9 cellular contexts compared by ENCODE assay signal in the genomic region with DNA sequence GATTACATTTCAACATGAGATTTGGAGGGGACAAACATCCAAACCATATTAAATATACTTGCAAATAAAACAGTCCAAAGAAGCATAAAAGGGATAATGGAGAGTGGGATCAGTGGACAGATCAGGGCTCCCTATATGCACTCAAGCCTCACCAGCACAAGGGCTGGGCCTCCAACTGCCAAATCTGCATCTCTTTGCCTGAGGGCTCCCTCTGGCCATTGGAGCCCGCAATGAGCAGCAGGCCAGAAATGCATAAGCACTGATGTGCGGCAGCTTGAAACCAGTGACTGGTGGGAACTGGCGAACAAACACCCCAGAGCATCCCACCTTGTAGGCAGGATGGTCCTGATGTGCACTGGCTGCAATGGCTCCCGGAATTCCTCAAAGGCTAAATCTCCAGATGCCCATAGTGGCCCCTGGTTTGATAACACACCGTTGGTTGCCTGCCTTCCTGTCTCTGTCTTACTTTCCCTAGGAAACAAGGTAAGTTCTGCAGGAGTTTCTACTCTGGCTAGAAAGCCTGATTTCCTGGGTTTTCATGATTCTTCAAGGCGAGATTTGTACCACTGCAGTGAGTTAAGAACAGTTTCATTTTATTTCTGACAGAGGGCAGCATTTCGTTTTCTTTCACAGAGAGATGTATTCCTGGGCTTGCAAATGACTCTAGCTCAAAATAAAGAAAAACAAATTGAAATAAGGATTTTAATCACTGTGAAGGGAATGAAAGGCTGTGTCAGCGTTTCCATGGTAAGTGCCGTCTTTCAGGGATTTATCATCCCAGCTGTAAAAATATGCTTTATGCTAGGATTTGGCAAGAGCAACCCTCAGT. TPM values are rescaled to one million over a fixed set of nuclear protein-coding genes. Genes with fewer than 3 reads are reported as not detected.
DNase-seq lines count a peak whose midpoint lies in the region; ATAC-seq and TF ChIP-seq lines count a peak whose summit lies in the region.
"Had no signal": no experiment of that assay in that cellular context is flagged by ENCODE, and none has a peak within 500 bp of the region (broad histone marks: within the 10 kb centered on the region; RNA-seq: fewer than 3 reads in every experiment).

No MANE protein-coding gene starts in this region.

- H2BK120ac ChIP-seq in mesenchymal stem cell (ENCODE audit: low read depth, low read length), result no peak overlapping the region

- no peak overlapping the region for H2BK5ac ChIP-seq in mesenchymal stem cell (ENCODE audit: low read depth, low read length, poor library complexity, severe bottlenecking)

- H2AFZ ChIP-seq in OCI-LY7 (ENCODE audit: low read length) (no peak overlapping the region), mesenchymal stem cell (ENCODE audit: low read depth, low read length) (no peak overlapping the region)

- H3K18ac ChIP-seq in mesenchymal stem cell (ENCODE audit: low read depth in 1 of 2, low read length in 2 of 2), result no peak overlapping the region

- no peak overlapping the region for H3K14ac ChIP-seq in mesenchymal stem cell (ENCODE audit: low read length in 2 of 2)

- H3K36me3 Mint-ChIP-seq in chondrocyte (ENCODE audit: low read depth), result peaks cover 4% of the 10 kb centered on the region

- no peak for ATAC-seq in HG02642 (IDR thresholded peaks at IDR 0.05; ENCODE audit: poor library complexity, unreplicated experiment)

- no peaks in the 10 kb centered on the region for H3K4me1 ChIP-seq in OCI-LY7 (ENCODE audit: insufficient read depth, low read length, poor library complexity, severe bottlenecking)
- H3K4me1 ChIP-seq in mesenchymal stem cell (ENCODE audit: control insufficient read depth, insufficient read depth, low read depth, low read length), result peaks cover 6% of the 10 kb centered on the region

- peaks cover 9% of the 10 kb centered on the region for H3K4me1 Mint-ChIP-seq in chondrocyte (ENCODE audit: low read depth)

- peaks cover 26 to 28% of the 10 kb centered on the region in 2 experiments for H3K27me3 ChIP-seq in mesenchymal stem cell (ENCODE audit: control insufficient read depth in 1 of 2, insufficient read depth in 1 of 2, low read length in 2 of 2)

- H3K36me3 ChIP-seq in OCI-LY7 (ENCODE audit: insufficient read depth, low read length), result no peaks in the 10 kb centered on the region
- no peaks in the 10 kb centered on the region for H3K36me3 ChIP-seq in mesenchymal stem cell (ENCODE audit: control insufficient read depth in 1 of 2, insufficient read depth in 2 of 2, low read depth in 1 of 2, low read length in 2 of 2)

- H3K4me3 Mint-ChIP-seq in chondrocyte (ENCODE audit: unreplicated experiment), result no peak overlapping the region
- H3K4me3 Mint-ChIP-seq: activated B cell treated with CpG ODN at 0.5 μM for 24 hours had no signal

- H3K79me1 ChIP-seq in mesenchymal stem cell (replicated peaks; ENCODE audit: low read length, poor library complexity, severe bottlenecking), result no peaks in the 10 kb centered on the region

- no peaks in the 10 kb centered on the region for H3K27me3 Mint-ChIP-seq in chondrocyte (ENCODE audit: low read depth)

- H3K4ac ChIP-seq in mesenchymal stem cell (ENCODE audit: low read depth in 1 of 2, low read length in 2 of 2), result no peak overlapping the region

- H4K8ac ChIP-seq in mesenchymal stem cell (ENCODE audit: low read length), result peak overlapping the region; percentile 21

- BruUV-seq in OCI-LY7 (replicated peaks; lab: Mats Ljungman, UMichigan), result no TSS peak

- no peak overlapping the region for H2AK5ac ChIP-seq in mesenchymal stem cell (ENCODE audit: low read length, severe bottlenecking)

- H3K9me3 ChIP-seq in OCI-LY7 (ENCODE audit: low read length), result no peaks in the 10 kb centered on the region
- no peaks in the 10 kb centered on the region for H3K9me3 ChIP-seq in mesenchymal stem cell (ENCODE audit: control insufficient read depth, low read length)

- no peak overlapping the region for H2BK12ac ChIP-seq in mesenchymal stem cell (ENCODE audit: low read length in 2 of 2)

- CTCF ChIA-PET in OCI-LY7 (lab: Charles Lee; ENCODE audit: unreplicated experiment), result no interaction called here

- DNase-seq in NCI-H1694 treated with DMSO at 0.1 percent for 48 hours (lab: John Stamatoyannopoulos, UW), result peak; percentile 16
- DNase-seq in NCI-H1694 (lab: John Stamatoyannopoulos, UW), result no peak
- peak; percentile 29 for DNase-seq in OCI-LY7 (ENCODE audit: low spot score)
- DNase-seq in chondrocyte (ENCODE audit: low spot score), result no peak
- peak; percentile 61 for DNase-seq in mesenchymal stem cell
- DNase-seq in HPDE6-E6E7 (ENCODE audit: extremely low spot score), result no peak
- no peak for DNase-seq in effector CD8-positive, alpha-beta T cell (lab: John Stamatoyannopoulos, UW)
- DNase-seq: activated B cell treated with CpG ODN at 0.5 μM for 24 hours had no signal

- H3K4me3 ChIP-seq in OCI-LY7 (ENCODE audit: low read depth, low read length, poor library complexity, severe bottlenecking) (no peak overlapping the region), mesenchymal stem cell (ENCODE audit: insufficient read depth in 1 of 2, low read depth in 1 of 2, low read length in 2 of 2) (no peak overlapping the region)

- H3K27ac ChIP-seq in OCI-LY7 (ENCODE audit: low read depth, low read length, poor library complexity, severe bottlenecking), result no peak overlapping the region
- H3K27ac ChIP-seq in mesenchymal stem cell (ENCODE audit: low read length, poor library complexity, severe bottlenecking), result no peak overlapping the region

- POLR2A ChIA-PET in OCI-LY7 (lab: Charles Lee), result no interaction called here

- no peak overlapping the region for H3K4me2 ChIP-seq in OCI-LY7 (ENCODE audit: low read length)
- H3K4me2 ChIP-seq in mesenchymal stem cell (ENCODE audit: low read length, poor library complexity, severe bottlenecking), result no peak overlapping the region

- no peaks in the 10 kb centered on the region for H4K20me1 ChIP-seq in OCI-LY7 (ENCODE audit: insufficient read depth, low read length)

- H3K9ac ChIP-seq in mesenchymal stem cell (ENCODE audit: low read length), result no peak overlapping the region

- peaks cover 13% of the 10 kb centered on the region for H3K9me3 Mint-ChIP-seq in chondrocyte (ENCODE audit: low read depth)

- TF ChIP-seq CTCF in OCI-LY7 (conservative IDR thresholded peaks at IDR 0.05; ENCODE audit: low read length), result peak; percentile 67
- peak; percentile 89 for TF ChIP-seq CTCF in chondrocyte (IDR thresholded peaks at IDR 0.05)

- 59% methylated on average over 9 of the region's 9 CpGs for WGBS in mesenchymal stem cell

- H3K23ac ChIP-seq in mesenchymal stem cell (ENCODE audit: low read length in 2 of 2), result no peak overlapping the region

- peak overlapping the region; percentile 7 for H3K27ac Mint-ChIP-seq in chondrocyte (ENCODE audit: unreplicated experiment)
- H3K27ac Mint-ChIP-seq: activated B cell treated with CpG ODN at 0.5 μM for 24 hours had no signal

- H3K9me2 ChIP-seq in OCI-LY7 (ENCODE audit: insufficient read depth, low read length), result no peaks in the 10 kb centered on the region

- H3K79me2 ChIP-seq in OCI-LY7 (ENCODE audit: insufficient read depth, low read depth, low read length), result no peaks in the 10 kb centered on the region

- no peak overlapping the region for H2BK15ac ChIP-seq in mesenchymal stem cell (ENCODE audit: low read depth, poor library complexity, severe bottlenecking)

- intact Hi-C loops in OCI-LY7 (cut with micrococcal nuclease; ENCODE audit: unreplicated experiment), result loop anchor here (10.0 kb wide), 1 partner anchor 213 kb away; no protein-coding TSS in a partner anchor

- no peak overlapping the region for H4K91ac ChIP-seq in mesenchymal stem cell (ENCODE audit: low read length)

RNA-seq across cellular contexts. Expression of gene POMGNT2, which starts 56.0 kb away (rescaled TPM):
- total RNA-seq in OCI-LY7 (2014; rRNA removed; shearing (Covaris generic)), result not detected in 2 replicates
- total RNA-seq in OCI-LY7 (2022), result not detected in 2 replicates
- 14.0 to 17.3 TPM (median 14.3 TPM) in 3 replicates for total RNA-seq in chondrocyte
- 7.2 TPM for polyA plus RNA-seq in mesenchymal stem cell (2013, experiment 1 of 2)
- polyA plus RNA-seq in mesenchymal stem cell (2013, experiment 2 of 2), result 7.2 TPM

Comparison
In these comparisons a context has a peak if more than half of its experiments do, and no peak if none do; other contexts are left out.
1. DNase-seq: peak in NCI-H1694 treated with DMSO at 0.1 percent for 48 hours (single experiment), OCI-LY7 (single experiment) and mesenchymal stem cell (single experiment); none in NCI-H1694 (single experiment), chondrocyte (single experiment), HPDE6-E6E7 (single experiment) and effector CD8-positive, alpha-beta T cell (single experiment).
2. RNA of gene POMGNT2, which starts 56.0 kb away (total RNA-seq): 14.0 to 17.3 TPM in chondrocyte; not detected in OCI-LY7; every median in the first group is over 10 times any median in the second.